Comparison of ENCODE assay signal across 31 cellular contexts in genomic region chr3:119611664-119612063, GRCh38. TPM values are rescaled to one million over a fixed set of nuclear protein-coding genes. Genes with fewer than 3 reads are reported as not detected.
"Had no signal": no experiment of that assay in that cellular context is flagged by ENCODE, and none has a peak within 500 bp of the region (broad histone marks: within the 10 kb centered on the region; RNA-seq: fewer than 3 reads in every experiment).

No MANE protein-coding gene starts in this region.

- H3K27me3 Mint-ChIP-seq: progenitor cell of endocrine pancreas; stimulated activated memory B cell treated with anti-CD40 and anti-IgM and Interleukin-4, amounts not matched to agents 10 μg/mL and 1 μg/mL and 100 μg/mL, for 72 hours had no signal

- H3K4me2 ChIP-seq: neural progenitor cell had no signal

- H3K9me3 ChIP-seq: ovary, psoas muscle, right lobe of liver, sigmoid colon, stomach, thoracic aorta, thyroid gland, upper lobe of left lung, uterus had no signal

- H3K4me1 ChIP-seq: neural progenitor cell, parathyroid adenoma, psoas muscle, right lobe of liver, sigmoid colon, stomach, thyroid gland, tibial nerve, upper lobe of left lung, uterus had no signal

- H3K4me1 Mint-ChIP-seq: naive thymus-derived CD4-positive, alpha-beta T cell; natural killer cell; nephron; stimulated activated memory B cell treated with anti-CD40 and anti-IgM and Interleukin-4, amounts not matched to agents 10 μg/mL and 1 μg/mL and 100 μg/mL, for 72 hours had no signal

- H3K27ac Mint-ChIP-seq: naive thymus-derived CD4-positive, alpha-beta T cell; natural killer cell; nephron; neural progenitor cell; progenitor cell of endocrine pancreas; stimulated activated memory B cell treated with anti-CD40 and anti-IgM and Interleukin-4, amounts not matched to agents 10 μg/mL and 1 μg/mL and 100 μg/mL, for 72 hours; stimulated activated naive CD8-positive, alpha-beta T cell treated with anti-CD3 and anti-CD28 coated beads, Interleukin-15, Interleukin-2, amounts not matched to agents 100 ng/mL and 50 ng/mL, for 24 hours had no signal

- H3K4me3 Mint-ChIP-seq: naive thymus-derived CD4-positive, alpha-beta T cell; natural killer cell; nephron; neural progenitor cell; stimulated activated memory B cell treated with anti-CD40 and anti-IgM and Interleukin-4, amounts not matched to agents 10 μg/mL and 1 μg/mL and 100 μg/mL, for 72 hours; stimulated activated naive CD8-positive, alpha-beta T cell treated with anti-CD3 and anti-CD28 coated beads, Interleukin-15, Interleukin-2, amounts not matched to agents 100 ng/mL and 50 ng/mL, for 24 hours had no signal

- H3K27me3 ChIP-seq: neural progenitor cell, ovary, right lobe of liver, sigmoid colon, stomach, thyroid gland, tibial nerve, upper lobe of left lung, uterus had no signal

- H3K4me3 ChIP-seq: neural progenitor cell, ovary, psoas muscle, right lobe of liver, sigmoid colon, stomach, thoracic aorta, thyroid gland, tibial nerve, upper lobe of left lung, uterus had no signal

- H3K79me2 ChIP-seq: parathyroid adenoma had no signal

- FAIRE-seq: small intestine had no signal

- H3K36me3 Mint-ChIP-seq: natural killer cell, neural progenitor cell had no signal

- H3K9ac ChIP-seq: neural progenitor cell, parathyroid adenoma had no signal

- DNase-seq: naive thymus-derived CD4-positive, alpha-beta T cell; natural killer cell; occipital lobe; ovary; posterior cingulate gyrus; psoas muscle; right cardiac atrium; right lobe of liver; sigmoid colon; small intestine; stimulated activated CD4-positive, alpha-beta T cell treated with anti-CD3 and anti-CD28 coated beads, Interleukin-1b, Interleukin-23, amount 100 ng/mL, for 48 hours; stimulated activated CD4-positive, alpha-beta T cell treated with anti-CD3 and anti-CD28 coated beads, Interleukin-4, amount 100 ng/mL, for 1 hour; stimulated activated CD4-positive, alpha-beta T cell treated with anti-CD3 and anti-CD28 coated beads, Interleukin-4, amount 100 ng/mL, for 4 hours; stimulated activated CD8-positive, alpha-beta memory T cell treated with anti-CD3 and anti-CD28 coated beads, Interleukin-4, amount 100 ng/mL, for 48 hours; stimulated activated naive CD4-positive, alpha-beta T cell; stomach; thyroid gland; trophoblast cell; upper lobe of left lung; uterus had no signal

- ATAC-seq: naive thymus-derived CD4-positive, alpha-beta T cell; natural killer cell; psoas muscle; right cardiac atrium; right lobe of liver; stimulated activated memory B cell treated with anti-CD40 and anti-IgM and Interleukin-4, amounts not matched to agents 10 μg/mL and 1 μg/mL and 100 μg/mL, for 72 hours had no signal

- H2AFZ ChIP-seq: neural progenitor cell, parathyroid adenoma had no signal

- H3K27ac ChIP-seq: neural progenitor cell, ovary, parathyroid adenoma, psoas muscle, right lobe of liver, sigmoid colon, stomach, thoracic aorta, thyroid gland, tibial nerve, upper lobe of left lung, uterus had no signal

- H3K36me3 ChIP-seq: neural progenitor cell, ovary, sigmoid colon, stomach, thoracic aorta, thyroid gland, tibial nerve, uterus had no signal

- H3K9me3 Mint-ChIP-seq: naive thymus-derived CD4-positive, alpha-beta T cell; natural killer cell; stimulated activated naive CD8-positive, alpha-beta T cell treated with anti-CD3 and anti-CD28 coated beads, Interleukin-15, Interleukin-2, amounts not matched to agents 100 ng/mL and 50 ng/mL, for 24 hours had no signal

RNA-seq across cellular contexts. Expression of gene PLA1A, which starts 14.0 kb away (rescaled TPM):
- total RNA-seq: occipital lobe, progenitor cell of endocrine pancreas, skeletal muscle tissue had no signal
- polyA plus RNA-seq: naive thymus-derived CD4-positive, alpha-beta T cell; neural cell had no signal

RNA-seq across cellular contexts. Expression of gene CD80, which starts 52.2 kb away (rescaled TPM):
- total RNA-seq: renal cortical epithelial cell, tibial nerve had no signal
- polyA plus RNA-seq: naive thymus-derived CD4-positive, alpha-beta T cell; neural cell had no signal
